In the genomic region with DNA sequence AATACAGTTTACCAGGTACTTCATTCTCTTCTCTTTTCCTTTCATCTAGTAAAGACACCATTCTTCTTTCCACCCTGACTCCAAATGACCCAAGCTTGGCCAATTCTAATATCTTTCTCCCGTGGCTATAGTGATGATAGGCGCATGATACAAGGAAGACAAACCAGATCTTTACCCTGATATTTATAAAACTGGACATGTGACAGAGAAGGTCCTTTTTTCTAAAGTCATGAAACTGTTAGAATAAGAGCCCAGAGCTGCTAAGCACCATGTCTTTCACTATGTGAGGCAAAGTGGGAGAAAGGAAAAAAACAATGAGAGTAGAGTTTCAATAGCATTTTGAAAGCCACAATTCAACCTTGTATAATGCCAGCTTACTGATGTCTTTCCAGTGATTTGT, we compare ENCODE assay signal across 33 cellular contexts.
DNase-seq lines count a peak whose midpoint lies in the region; ATAC-seq and TF ChIP-seq lines count a peak whose summit lies in the region.
"Had no signal": no experiment of that assay in that cellular context is flagged by ENCODE, and none has a peak within 500 bp of the region (broad histone marks: within the 10 kb centered on the region; RNA-seq: fewer than 3 reads in every experiment).

No MANE protein-coding gene starts in this region.

- H3K4me1 ChIP-seq in neural progenitor cell: peaks cover 4% of the 10 kb centered on the region
- no peaks in the 10 kb centered on the region for H3K4me1 ChIP-seq in lower lobe of right lung
- H3K4me1 ChIP-seq: BE2C, BLaER1 had no signal

- H3K4me3 ChIP-seq in neural progenitor cell (no peak overlapping the region), lower lobe of right lung (no peak overlapping the region)
- H3K4me3 ChIP-seq: A549; BLaER1; BLaER1 treated with 17β-estradiol and CSF1 and Interleukin-3, amounts not matched to agents 10 nM and 100 nM had no signal

- H3K9me3 ChIP-seq in neural progenitor cell (ENCODE audit: low read depth) (no peaks in the 10 kb centered on the region), lower lobe of right lung (no peaks in the 10 kb centered on the region)
- H3K9me3 ChIP-seq: A549, BE2C, BLaER1, Caco-2 had no signal

- H3K27ac ChIP-seq in neural progenitor cell: no peak overlapping the region
- H3K27ac ChIP-seq in lower lobe of right lung: no peak overlapping the region
- H3K27ac ChIP-seq: 22Rv1; A549; BLaER1; BLaER1 treated with 17β-estradiol and CSF1 and Interleukin-3, amounts not matched to agents 10 nM and 100 nM; C4-2B had no signal

- no peak overlapping the region for H3K4me3 Mint-ChIP-seq in neural progenitor cell
- H3K4me3 Mint-ChIP-seq: B cell; CD14-positive monocyte; CD4-positive, alpha-beta memory T cell; CD4-positive, alpha-beta T cell; CD4-positive, CD25-positive, alpha-beta regulatory T cell; CD8-positive, alpha-beta memory T cell; CD8-positive, alpha-beta T cell had no signal

- H3K4me1 Mint-ChIP-seq in neural progenitor cell: peaks cover 5% of the 10 kb centered on the region
- H3K4me1 Mint-ChIP-seq: B cell; CD4-positive, alpha-beta memory T cell; CD4-positive, CD25-positive, alpha-beta regulatory T cell; CD8-positive, alpha-beta memory T cell had no signal

- H3K36me3 ChIP-seq in neural progenitor cell: no peaks in the 10 kb centered on the region
- no peaks in the 10 kb centered on the region for H3K36me3 ChIP-seq in lower lobe of right lung
- H3K36me3 ChIP-seq: BE2C; BLaER1; BLaER1 treated with 17β-estradiol and CSF1 and Interleukin-3, amounts not matched to agents 10 nM and 100 nM had no signal

- H3K9ac ChIP-seq in neural progenitor cell: no peak overlapping the region
- H3K9ac ChIP-seq: BLaER1; BLaER1 treated with 17β-estradiol and CSF1 and Interleukin-3, amounts not matched to agents 10 nM and 100 nM had no signal

- H3K36me3 Mint-ChIP-seq in neural progenitor cell: no peaks in the 10 kb centered on the region
- H3K36me3 Mint-ChIP-seq: CD14-positive monocyte; CD4-positive, alpha-beta memory T cell; CD4-positive, CD25-positive, alpha-beta regulatory T cell; CD8-positive, alpha-beta memory T cell; CD8-positive, alpha-beta T cell had no signal

- no peaks in the 10 kb centered on the region for H3F3A ChIP-seq in neural progenitor cell (ENCODE audit: low read depth)

- no peak overlapping the region for H3K27ac Mint-ChIP-seq in neural progenitor cell
- H3K27ac Mint-ChIP-seq: B cell; CD14-positive monocyte; CD4-positive, alpha-beta memory T cell; CD4-positive, alpha-beta T cell; CD4-positive, CD25-positive, alpha-beta regulatory T cell; CD8-positive, alpha-beta memory T cell; CD8-positive, alpha-beta T cell had no signal

- H3K27me3 Mint-ChIP-seq in neural progenitor cell (ENCODE audit: insufficient read depth, low read depth): peaks cover 3% of the 10 kb centered on the region
- H3K27me3 Mint-ChIP-seq: B cell; CD4-positive, alpha-beta memory T cell; CD4-positive, alpha-beta T cell; CD4-positive, CD25-positive, alpha-beta regulatory T cell; CD8-positive, alpha-beta memory T cell had no signal

- no peaks in the 10 kb centered on the region for H3K27me3 ChIP-seq in neural progenitor cell
- no peaks in the 10 kb centered on the region for H3K27me3 ChIP-seq in lower lobe of right lung (ENCODE audit: low read depth)
- H3K27me3 ChIP-seq: BE2C; BLaER1; BLaER1 treated with 17β-estradiol and CSF1 and Interleukin-3, amounts not matched to agents 10 nM and 100 nM had no signal

- TF ChIP-seq CTCF in neural progenitor cell (IDR thresholded peaks at IDR 0.05) (no peak), lower lobe of right lung (IDR thresholded peaks at IDR 0.05) (no peak)

- H3K9me3 Mint-ChIP-seq in neural progenitor cell: no peaks in the 10 kb centered on the region

- H2AFZ ChIP-seq in neural progenitor cell (replicated peaks): no peak overlapping the region

- no peak overlapping the region for H3K4me2 ChIP-seq in neural progenitor cell
- H3K4me2 ChIP-seq: A549; BLaER1; BLaER1 treated with 17β-estradiol and CSF1 and Interleukin-3, amounts not matched to agents 10 nM and 100 nM had no signal

- no peaks in the 10 kb centered on the region for H3K79me2 ChIP-seq in neural progenitor cell (ENCODE audit: low read depth)

- H4K20me1 ChIP-seq in neural progenitor cell (ENCODE audit: low read depth): no peaks in the 10 kb centered on the region
- H4K20me1 ChIP-seq: BLaER1; BLaER1 treated with 17β-estradiol and CSF1 and Interleukin-3, amounts not matched to agents 10 nM and 100 nM had no signal

- intact Hi-C loops in lower lobe of right lung (cut with DNase I): no loop called here

- in situ Hi-C loops in SK-MEL-5 (cut with HindIII; ENCODE audit: low pct_unique_long_range_greater_than_20kb, low sequenced_read_pairs): no loop called here

- no peak for ATAC-seq in GM18517 (IDR thresholded peaks at IDR 0.05; ENCODE audit: unreplicated experiment)
- ATAC-seq in lower lobe of right lung: no peak
- ATAC-seq: A549; CD8-positive, alpha-beta T cell had no signal

- DNase-seq in SK-MEL-5 (ENCODE audit: low read depth, low spot score) (peak; percentile 94), foreskin melanocyte (peak; percentile 52), neural progenitor cell (ENCODE audit: low spot score) (peak; percentile 12), anterior cingulate cortex (lab: John Stamatoyannopoulos, UW) (no peak), lower lobe of right lung (no peak)
- DNase-seq: 8988T; ACHN; AML-193; BE2C; C1 segment of cervical spinal cord; Caco-2; Calu3; CD4-positive, alpha-beta memory T cell; CD4-positive, alpha-beta T cell; CD4-positive, CD25-positive, alpha-beta regulatory T cell; CD8-positive, alpha-beta memory T cell; CD8-positive, alpha-beta T cell; COR-L47; DMS 273 treated with DMSO at 0.1 percent for 48 hours; DMS153; DMS53; DMS79; DMS79 treated with DMSO at 0.1 percent for 48 hours; DND-41; EL had no signal

Comparison
In these comparisons a context has a peak if more than half of its experiments do, and no peak if none do; other contexts are left out.
1. DNase-seq: peak in SK-MEL-5 (single experiment), foreskin melanocyte (single experiment) and neural progenitor cell (single experiment); none in anterior cingulate cortex (0 of 58) and lower lobe of right lung (single experiment).